Comparison of ENCODE assay signal across 31 cellular contexts in genomic region chr14:96823652-96824051, GRCh38.
"Had no signal": no experiment of that assay in that cellular context is flagged by ENCODE, and none has a peak within 500 bp of the region (broad histone marks: within the 10 kb centered on the region; RNA-seq: fewer than 3 reads in every experiment).

No MANE protein-coding gene starts in this region.

- DNase-seq: activated CD4-positive, alpha-beta T cell treated with anti-CD3 and anti-CD28 coated beads, Interleukin-2, amount 10 ng/mL, durations not matched to agents 24 days and 14 days; activated CD4-positive, alpha-beta T cell treated with anti-CD3 and anti-CD28 coated beads, Interleukin-2, amount 50 U/mL, for 4 hours; activated CD8-positive, alpha-beta T cell treated with anti-CD3 and anti-CD28 coated beads for 36 hours; activated effector memory CD4-positive, alpha-beta T cell treated with anti-CD3 and anti-CD28 coated beads, Interleukin-2, amount 50 U/mL, for 16 hours; activated naive CD4-positive, alpha-beta T cell; activated naive CD4-positive, alpha-beta T cell treated with anti-CD3 and anti-CD28 coated beads, Interleukin-2, amount 50 U/mL, for 16 hours; activated naive CD8-positive, alpha-beta T cell treated with anti-CD3 and anti-CD28 coated beads for 36 hours; activated T-cell treated with anti-CD3 and anti-CD28 coated beads, Interleukin-2, amount 50 U/mL, for 1 hour; activated T-cell treated with anti-CD3 and anti-CD28 coated beads, Interleukin-2, amount 50 U/mL, for 72 hours; amygdala; MM.1S; MV-4-11; NCI-H1092; NCI-H1417; NCI-H146; NCI-H187; NCI-H2029 treated with DMSO at 0.1 percent for 48 hours; NCI-H2107; NCI-H2171; NCI-H510A; NCI-H526; NCI-H748 treated with DMSO at 0.1 percent for 48 hours; NK-92 treated with Interleukin-12 subunit alpha and Interleukin-12 subunit beta, amount 100 ng/mL, for 24 hours; Peyer's patch; RPMI8226; SIG-M5 had no signal

- FAIRE-seq: TTC549 had no signal

- H3K9me3 ChIP-seq: ascending aorta, Peyer's patch had no signal

- H3K4me3 ChIP-seq: ascending aorta, cardiac muscle cell, Peyer's patch had no signal

- ATAC-seq: activated CD8-positive, alpha-beta T cell treated with anti-CD3 and anti-CD28 coated beads for 36 hours; activated T-cell treated with anti-CD3 and anti-CD28 coated beads, Interleukin-2, amount 50 U/mL, for 72 hours; activated T-helper 17 cell treated with anti-CD3 and anti-CD28 coated beads, Interleukin-2, amount 50 U/mL, for 72 hours; Right ventricle myocardium inferior had no signal

- H3K36me3 ChIP-seq: ascending aorta, cardiac muscle cell, Peyer's patch had no signal

- H3K27ac ChIP-seq: ascending aorta, cardiac muscle cell, Peyer's patch had no signal

- H3K4me1 ChIP-seq: ascending aorta, Peyer's patch had no signal

- H3K27me3 ChIP-seq: ascending aorta, cardiac muscle cell, Peyer's patch had no signal
